Comparison of ENCODE assay signal across 16 cellular contexts in the genomic region with DNA sequence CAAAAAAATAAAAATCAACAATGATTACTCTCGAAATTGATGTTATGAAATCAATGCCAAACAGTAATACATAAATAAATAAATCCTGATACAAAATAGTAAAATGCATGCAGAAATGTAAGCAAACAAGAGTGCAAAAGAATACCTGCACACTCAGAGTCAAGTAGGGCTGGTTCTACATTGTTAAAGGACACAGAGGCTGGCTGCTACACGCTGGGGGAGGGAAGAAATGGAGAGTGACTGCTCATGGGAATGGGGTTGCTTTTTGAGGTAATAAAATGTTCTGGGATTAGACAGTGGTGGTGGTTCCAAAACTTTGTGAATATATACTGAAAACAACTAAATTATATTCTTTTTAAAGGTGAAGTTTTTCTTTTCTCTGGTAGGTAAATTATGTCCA. TPM values are rescaled to one million over a fixed set of nuclear protein-coding genes. Genes with fewer than 3 reads are reported as not detected.
DNase-seq lines count a peak whose midpoint lies in the region; ATAC-seq and TF ChIP-seq lines count a peak whose summit lies in the region.
"Had no signal": no experiment of that assay in that cellular context is flagged by ENCODE, and none has a peak within 500 bp of the region (broad histone marks: within the 10 kb centered on the region; RNA-seq: fewer than 3 reads in every experiment).

No MANE protein-coding gene starts in this region.

- ATAC-seq in T-helper 17 cell (no peak), GM21723 (IDR thresholded peaks at IDR 0.05; ENCODE audit: unreplicated experiment) (no peak), HG02840 (IDR thresholded peaks at IDR 0.05; ENCODE audit: low FRiP score, unreplicated experiment) (no peak)
- no peak for ATAC-seq in stimulated activated memory B cell treated with anti-CD40 and anti-IgM and Interleukin-4, amounts not matched to agents 10 μg/mL and 1 μg/mL and 100 μg/mL, for 72 hours
- ATAC-seq: pancreas had no signal

- no peak overlapping the region for H2BK5ac ChIP-seq in mesenchymal stem cell (ENCODE audit: low read depth, low read length, poor library complexity, severe bottlenecking)

- H3K4me2 ChIP-seq in DOHH2 (ENCODE audit: low read length) = peak overlapping the region; percentile 42
- H3K4me2 ChIP-seq in mesenchymal stem cell (ENCODE audit: low read length, poor library complexity, severe bottlenecking) = no peak overlapping the region
- H3K4me2 ChIP-seq: SK-N-SH had no signal

- H3K4ac ChIP-seq in mesenchymal stem cell (ENCODE audit: low read depth in 1 of 2, low read length in 2 of 2) = no peak overlapping the region

- H2BK12ac ChIP-seq in mesenchymal stem cell (ENCODE audit: low read length in 2 of 2) = no peak overlapping the region

- H3K27ac ChIP-seq in DOHH2 (ENCODE audit: low read depth, low read length) (peak overlapping the region; percentile 7; the same call in 1 of the 2 replicates), mesenchymal stem cell (ENCODE audit: low read length, poor library complexity, severe bottlenecking) (no peak overlapping the region)
- H3K27ac ChIP-seq: coronary artery, pancreas had no signal

- no peak overlapping the region for H2AK5ac ChIP-seq in mesenchymal stem cell (ENCODE audit: low read length, severe bottlenecking)

- H3K27me3 ChIP-seq in DOHH2 (ENCODE audit: control insufficient read depth, low read length) = no peaks in the 10 kb centered on the region
- H3K27me3 ChIP-seq in mesenchymal stem cell (ENCODE audit: control insufficient read depth in 1 of 2, insufficient read depth in 1 of 2, low read length in 2 of 2) = no peaks in the 10 kb centered on the region
- H3K27me3 ChIP-seq in BE2C = no peaks in the 10 kb centered on the region
- H3K27me3 ChIP-seq: pancreas had no signal

- H3K4me1 ChIP-seq in DOHH2 (ENCODE audit: control insufficient read depth, low read length) (peaks cover 31% of the 10 kb centered on the region), mesenchymal stem cell (ENCODE audit: control insufficient read depth, insufficient read depth, low read depth, low read length) (peaks cover 20% of the 10 kb centered on the region), BE2C (no peaks in the 10 kb centered on the region)

- H3K9ac ChIP-seq in mesenchymal stem cell (ENCODE audit: low read length) = peak overlapping the region; percentile 22
- H3K9ac ChIP-seq: SK-N-SH had no signal

- H4K91ac ChIP-seq in mesenchymal stem cell (ENCODE audit: low read length) = no peak overlapping the region

- H3K27me3 Mint-ChIP-seq in T-helper 17 cell = no peaks in the 10 kb centered on the region
- no peaks in the 10 kb centered on the region for H3K27me3 Mint-ChIP-seq in stimulated activated memory B cell treated with anti-CD40 and anti-IgM and Interleukin-4, amounts not matched to agents 10 μg/mL and 1 μg/mL and 100 μg/mL, for 72 hours
- H3K27me3 Mint-ChIP-seq: activated naive CD4-positive, alpha-beta T cell treated with anti-CD3 and anti-CD28 coated beads, Interleukin-2, amount 50 U/mL, for 24 hours had no signal

- H2BK15ac ChIP-seq in mesenchymal stem cell (ENCODE audit: low read depth, poor library complexity, severe bottlenecking) = no peak overlapping the region

- no peak overlapping the region for H3K23ac ChIP-seq in mesenchymal stem cell (ENCODE audit: low read length in 2 of 2)

- no peak overlapping the region; the same call in 1 of the 2 replicates for H3K4me3 ChIP-seq in DOHH2 (ENCODE audit: low read length)
- no peak overlapping the region for H3K4me3 ChIP-seq in mesenchymal stem cell (ENCODE audit: insufficient read depth in 1 of 2, low read depth in 1 of 2, low read length in 2 of 2)
- H3K4me3 ChIP-seq in BE2C (ENCODE audit: low read depth, low read length) = no peak overlapping the region
- H3K4me3 ChIP-seq: coronary artery, pancreas had no signal

- peaks cover 3% of the 10 kb centered on the region for H3K9me3 Mint-ChIP-seq in stimulated activated memory B cell treated with anti-CD40 and anti-IgM and Interleukin-4, amounts not matched to agents 10 μg/mL and 1 μg/mL and 100 μg/mL, for 72 hours

- no peak overlapping the region for H2AFZ ChIP-seq in mesenchymal stem cell (ENCODE audit: low read depth, low read length)

- no peak overlapping the region for H2BK120ac ChIP-seq in mesenchymal stem cell (ENCODE audit: low read depth, low read length)

- peaks cover 20% of the 10 kb centered on the region for H4K20me1 ChIP-seq in DOHH2 (ENCODE audit: control insufficient read depth, insufficient read depth, low read depth, low read length)

- no peaks in the 10 kb centered on the region for H3K9me3 ChIP-seq in DOHH2 (ENCODE audit: control insufficient read depth, insufficient read depth, low read length)
- no peaks in the 10 kb centered on the region for H3K9me3 ChIP-seq in T-helper 17 cell (ENCODE audit: control insufficient read depth, low read length, poor library complexity, severe bottlenecking)
- H3K9me3 ChIP-seq in mesenchymal stem cell (ENCODE audit: control insufficient read depth, low read length) = no peaks in the 10 kb centered on the region
- no peaks in the 10 kb centered on the region for H3K9me3 ChIP-seq in BE2C
- H3K9me3 ChIP-seq: pancreas, SK-N-SH had no signal

- TF ChIP-seq CTCF in DOHH2 (IDR thresholded peaks at IDR 0.05; ENCODE audit: low read depth, low read length, poor library complexity, severe bottlenecking) (no peak), BE2C (IDR thresholded peaks at IDR 0.05; ENCODE audit: low read depth, low read length) (no peak)

- WGBS in mesenchymal stem cell = 63% methylated on average over 1 of the region's 2 CpGs

- no peak for DNase-seq in T-helper 17 cell
- DNase-seq in mesenchymal stem cell = no peak
- DNase-seq in BE2C = no peak
- DNase-seq: activated CD4-positive, alpha-beta T cell treated with anti-CD3 and anti-CD28 coated beads for 48 hours; activated T-cell treated with anti-CD3 and anti-CD28 coated beads for 4 hours; DMS79 treated with DMSO at 0.1 percent for 48 hours; foreskin fibroblast; NCI-H1436; pancreas; SK-N-SH had no signal

- H3K9me2 ChIP-seq in DOHH2 (replicated peaks; ENCODE audit: control insufficient read depth, low read length) = no peaks in the 10 kb centered on the region
- H3K9me2 ChIP-seq: SK-N-SH had no signal

- no peak overlapping the region for H3K18ac ChIP-seq in mesenchymal stem cell (ENCODE audit: low read depth in 1 of 2, low read length in 2 of 2)

- peaks cover 5% of the 10 kb centered on the region; the same call in 1 of the 2 replicates for H3K36me3 ChIP-seq in DOHH2 (ENCODE audit: control insufficient read depth, low read length)
- peaks cover 0 to 3% of the 10 kb centered on the region in 2 experiments for H3K36me3 ChIP-seq in mesenchymal stem cell (ENCODE audit: control insufficient read depth in 1 of 2, insufficient read depth in 2 of 2, low read depth in 1 of 2, low read length in 2 of 2)
- no peaks in the 10 kb centered on the region for H3K36me3 ChIP-seq in BE2C
- H3K36me3 ChIP-seq: pancreas had no signal

- no peaks in the 10 kb centered on the region; the same call in 1 of the 2 replicates for H3F3A ChIP-seq in DOHH2 (ENCODE audit: control insufficient read depth, insufficient read depth)

- H3K79me2 ChIP-seq in DOHH2 (ENCODE audit: control insufficient read depth, low read length) = peaks cover 94% of the 10 kb centered on the region

- no peak overlapping the region for H3K4me3 Mint-ChIP-seq in T-helper 17 cell
- H3K4me3 Mint-ChIP-seq in stimulated activated memory B cell treated with anti-CD40 and anti-IgM and Interleukin-4, amounts not matched to agents 10 μg/mL and 1 μg/mL and 100 μg/mL, for 72 hours = peak overlapping the region; percentile 50
- H3K4me3 Mint-ChIP-seq: activated naive CD4-positive, alpha-beta T cell treated with anti-CD3 and anti-CD28 coated beads, Interleukin-2, amount 50 U/mL, for 24 hours had no signal

- H3K27ac Mint-ChIP-seq in T-helper 17 cell = peak overlapping the region; percentile 93
- peak overlapping the region; percentile 86 for H3K27ac Mint-ChIP-seq in stimulated activated memory B cell treated with anti-CD40 and anti-IgM and Interleukin-4, amounts not matched to agents 10 μg/mL and 1 μg/mL and 100 μg/mL, for 72 hours
- H3K27ac Mint-ChIP-seq: activated naive CD4-positive, alpha-beta T cell treated with anti-CD3 and anti-CD28 coated beads, Interleukin-2, amount 50 U/mL, for 24 hours had no signal

- peaks cover 5% of the 10 kb centered on the region for H3K36me3 Mint-ChIP-seq in T-helper 17 cell (ENCODE audit: low read depth)
- peaks cover 14% of the 10 kb centered on the region for H3K36me3 Mint-ChIP-seq in stimulated activated memory B cell treated with anti-CD40 and anti-IgM and Interleukin-4, amounts not matched to agents 10 μg/mL and 1 μg/mL and 100 μg/mL, for 72 hours

- H3K4me1 Mint-ChIP-seq in T-helper 17 cell = peaks cover 53% of the 10 kb centered on the region
- peaks cover 79% of the 10 kb centered on the region for H3K4me1 Mint-ChIP-seq in stimulated activated memory B cell treated with anti-CD40 and anti-IgM and Interleukin-4, amounts not matched to agents 10 μg/mL and 1 μg/mL and 100 μg/mL, for 72 hours

- peaks cover 7% of the 10 kb centered on the region for H3K79me1 ChIP-seq in mesenchymal stem cell (replicated peaks; ENCODE audit: low read length, poor library complexity, severe bottlenecking)

- no peak overlapping the region for H3K14ac ChIP-seq in mesenchymal stem cell (ENCODE audit: low read length in 2 of 2)

- H4K8ac ChIP-seq in mesenchymal stem cell (ENCODE audit: low read length) = no peak overlapping the region

RNA-seq across cellular contexts. Expression of a gene that starts 32.1 kb away (rescaled TPM):
- 10 to 100 TPM; 74.2 to 84.6 TPM for total RNA-seq in T-helper 17 cell
- polyA plus RNA-seq in mesenchymal stem cell (2013, experiment 1 of 2) = 67.7 TPM
- polyA plus RNA-seq in mesenchymal stem cell (2013, experiment 2 of 2) = 67.1 TPM
- 51.9 TPM for polyA plus RNA-seq in BE2C (2012; ENCODE audit: insufficient read depth, insufficient read length, low read depth)
